ENCODE assay signal across 28 cellular contexts in genomic region chr7:50562126-50562525, GRCh38. TPM values are rescaled to one million over a fixed set of nuclear protein-coding genes. Genes with fewer than 3 reads are reported as not detected.
DNase-seq lines count a peak whose midpoint lies in the region; ATAC-seq, FAIRE-seq and TF ChIP-seq lines count a peak whose summit lies in the region.
"Had no signal": no experiment of that assay in that cellular context is flagged by ENCODE, and none has a peak within 500 bp of the region (broad histone marks: within the 10 kb centered on the region; RNA-seq: fewer than 3 reads in every experiment).

No MANE protein-coding gene starts in this region.

- H3K9me3 ChIP-seq in SK-N-SH (no peaks in the 10 kb centered on the region), neural progenitor cell (ENCODE audit: low read depth) (no peaks in the 10 kb centered on the region)
- H3K9me3 ChIP-seq: lower lobe of right lung, Peyer's patch, spleen had no signal

- TF ChIP-seq POLR2A in H54 (IDR thresholded peaks at IDR 0.05; ENCODE audit: low read depth, low read length): no peak

- POLR2A ChIA-PET in SK-N-SH (lab: Yijun Ruan, JAX): interaction anchor here (0.8 to 2.5 kb wide), 7 partner anchors 15 to 87 kb away, joined by 3 to 18 read pairs (median 6); no protein-coding TSS in a partner anchor

- 29% methylated on average over 3 of the region's 5 CpGs for WGBS in SK-N-SH (ENCODE audit: low lambda C conversion rate)

- H3K4me3 Mint-ChIP-seq in GM23338 (no peak overlapping the region), neural progenitor cell (no peak overlapping the region)
- H3K4me3 Mint-ChIP-seq: activated naive CD4-positive, alpha-beta T cell treated with anti-CD3 and anti-CD28 coated beads, Interleukin-2, amount 10 ng/mL, durations not matched to agents 7 days and 5 days had no signal

- H3K9me3 Mint-ChIP-seq in GM23338: no peaks in the 10 kb centered on the region
- peaks cover 5% of the 10 kb centered on the region for H3K9me3 Mint-ChIP-seq in neural progenitor cell
- H3K9me3 Mint-ChIP-seq: activated naive CD4-positive, alpha-beta T cell treated with anti-CD3 and anti-CD28 coated beads, Interleukin-2, amount 10 ng/mL, durations not matched to agents 7 days and 5 days had no signal

- H3K9ac ChIP-seq in SK-N-SH (no peak overlapping the region), neural progenitor cell (no peak overlapping the region)

- H3K27me3 ChIP-seq in GM23338 (ENCODE audit: insufficient read depth) (no peaks in the 10 kb centered on the region), SK-N-SH (ENCODE audit: insufficient read depth) (peaks cover 51% of the 10 kb centered on the region), neural progenitor cell (no peaks in the 10 kb centered on the region)
- H3K27me3 ChIP-seq: Peyer's patch had no signal

- peak; percentile 41 for TF ChIP-seq RAD21 in SK-N-SH (IDR thresholded peaks at IDR 0.05; ENCODE audit: low read length)

- H3K4me3 ChIP-seq in GM23338: no peak overlapping the region
- H3K4me3 ChIP-seq in SK-N-SH (ENCODE audit: low read depth in 2 of 2, low read length in 1 of 2): no peak overlapping the region
- no peak overlapping the region for H3K4me3 ChIP-seq in neural progenitor cell
- H3K4me3 ChIP-seq: dorsolateral prefrontal cortex, lower lobe of right lung, spleen had no signal

- H3K4me2 ChIP-seq in GM23338 (no peak overlapping the region), SK-N-SH (no peak overlapping the region), neural progenitor cell (no peak overlapping the region)

- H3K4me1 Mint-ChIP-seq in GM23338 (peaks cover 4% of the 10 kb centered on the region; the same call in 2 of the 3 replicates), neural progenitor cell (peaks cover 38% of the 10 kb centered on the region)
- H3K4me1 Mint-ChIP-seq: activated naive CD4-positive, alpha-beta T cell treated with anti-CD3 and anti-CD28 coated beads, Interleukin-2, amount 10 ng/mL, durations not matched to agents 7 days and 5 days had no signal

- H3K27me3 Mint-ChIP-seq in GM23338 (ENCODE audit: insufficient read depth, low read depth, poor library complexity): peaks cover 3% of the 10 kb centered on the region
- peaks cover 3% of the 10 kb centered on the region for H3K27me3 Mint-ChIP-seq in neural progenitor cell (ENCODE audit: insufficient read depth, low read depth)

- H3K79me2 ChIP-seq in GM23338 (replicated peaks; ENCODE audit: insufficient read depth) (no peaks in the 10 kb centered on the region), SK-N-SH (ENCODE audit: insufficient read depth) (no peaks in the 10 kb centered on the region), neural progenitor cell (ENCODE audit: low read depth) (no peaks in the 10 kb centered on the region)

- H2AFZ ChIP-seq in GM23338 (peak overlapping the region; percentile 85), SK-N-SH (ENCODE audit: low read depth) (no peak overlapping the region), neural progenitor cell (replicated peaks) (peak overlapping the region; percentile 17)

- H3K36me3 ChIP-seq in GM23338 (ENCODE audit: insufficient read depth): no peaks in the 10 kb centered on the region
- no peaks in the 10 kb centered on the region for H3K36me3 ChIP-seq in SK-N-SH (replicated peaks in 1 of 2; ENCODE audit: control insufficient read depth in 1 of 2, insufficient read depth in 2 of 2, low read length in 1 of 2)
- H3K36me3 ChIP-seq in neural progenitor cell: no peaks in the 10 kb centered on the region
- H3K36me3 ChIP-seq: lower lobe of right lung, Peyer's patch, spleen had no signal

- CTCF ChIA-PET in SK-N-SH (lab: Yijun Ruan, JAX): interaction anchor here (0.6 to 5.1 kb wide), 27 partner anchors 10 to 144 kb away, joined by 3 to 43 read pairs (median 4); no protein-coding TSS in a partner anchor

- peak in 1 of 2 experiments; percentile 31; a peak in 2 of 4 replicates for TF ChIP-seq CTCF in GM23338 (conservative IDR thresholded peaks at IDR 0.05; ENCODE audit: low read depth in 2 of 2)
- TF ChIP-seq CTCF in SK-N-SH (IDR thresholded peaks at IDR 0.05): no peak
- peak; percentile 16 for TF ChIP-seq CTCF in neural progenitor cell (IDR thresholded peaks at IDR 0.05)

- DNase-seq in DMS 273 (lab: John Stamatoyannopoulos, UW; ENCODE audit: unreplicated experiment) (peak; percentile 64), DMS 273 treated with DMSO at 0.1 percent for 48 hours (lab: John Stamatoyannopoulos, UW) (no peak), GM23338 (ENCODE audit: low spot score) (peak; percentile 44), SK-N-SH (no peak), neural progenitor cell (ENCODE audit: low spot score) (peak; percentile 51), OCI-M2 (lab: John Stamatoyannopoulos, UW; ENCODE audit: unreplicated experiment) (no peak), H54 (ENCODE audit: insufficient read length, low spot score) (no peak), UCSD-AML1 (lab: John Stamatoyannopoulos, UW; ENCODE audit: unreplicated experiment) (no peak)
- DNase-seq: activated CD8-positive, alpha-beta memory T cell treated with anti-CD3 and anti-CD28 coated beads for 24 hours; activated naive CD4-positive, alpha-beta T cell treated with anti-CD3 and anti-CD28 coated beads, Interleukin-2, amount 10 ng/mL, durations not matched to agents 7 days and 5 days; activated T-cell treated with anti-CD3 and anti-CD28 coated beads, Interleukin-2, amount 50 U/mL, for 48 hours; AML-193; anterior cingulate cortex; dorsolateral prefrontal cortex; foreskin fibroblast; lower lobe of right lung; MM.1S; NCI-H187; NCI-H774; Peyer's patch; spleen; stimulated activated CD4-positive, alpha-beta T cell treated with anti-CD3 and anti-CD28 coated beads, Interleukin-4, amount 100 ng/mL, for 4 hours; T-helper 9 cell had no signal

- TF ChIP-seq EP300 in SK-N-SH (IDR thresholded peaks at IDR 0.05; ENCODE audit: borderline replicate concordance in 1 of 2, low read depth in 1 of 2, low read length in 1 of 2): no peak

- no peak overlapping the region for H3K27ac Mint-ChIP-seq in GM23338
- H3K27ac Mint-ChIP-seq in neural progenitor cell: no peak overlapping the region
- H3K27ac Mint-ChIP-seq: activated naive CD4-positive, alpha-beta T cell treated with anti-CD3 and anti-CD28 coated beads, Interleukin-2, amount 10 ng/mL, durations not matched to agents 7 days and 5 days had no signal

- H4K20me1 ChIP-seq in GM23338 (replicated peaks; ENCODE audit: insufficient read depth) (no peaks in the 10 kb centered on the region), SK-N-SH (ENCODE audit: insufficient read depth) (no peaks in the 10 kb centered on the region), neural progenitor cell (ENCODE audit: low read depth) (no peaks in the 10 kb centered on the region)

- no peaks in the 10 kb centered on the region for H3K36me3 Mint-ChIP-seq in GM23338 (ENCODE audit: low read depth)
- H3K36me3 Mint-ChIP-seq in neural progenitor cell: no peaks in the 10 kb centered on the region
- H3K36me3 Mint-ChIP-seq: activated naive CD4-positive, alpha-beta T cell treated with anti-CD3 and anti-CD28 coated beads, Interleukin-2, amount 10 ng/mL, durations not matched to agents 7 days and 5 days had no signal

- H3F3A ChIP-seq in GM23338 (replicated peaks; ENCODE audit: low read depth) (no peaks in the 10 kb centered on the region), SK-N-SH (replicated peaks; ENCODE audit: insufficient read depth) (no peaks in the 10 kb centered on the region), neural progenitor cell (ENCODE audit: low read depth) (peaks cover 2% of the 10 kb centered on the region)

- H3K4me1 ChIP-seq in GM23338 (ENCODE audit: insufficient read depth) (no peaks in the 10 kb centered on the region), SK-N-SH (ENCODE audit: control insufficient read depth in 1 of 2, insufficient read depth in 2 of 2, low read depth in 1 of 2, low read length in 1 of 2) (peaks cover 0 to 65% of the 10 kb centered on the region in 2 experiments; a peak in 2 of 4 replicates), neural progenitor cell (peaks cover 7% of the 10 kb centered on the region)
- H3K4me1 ChIP-seq: spleen had no signal

- H3K27ac ChIP-seq in GM23338 (ENCODE audit: low read depth): no peak overlapping the region
- peak overlapping the region in 1 of 2 experiments; percentile 99; a peak in 2 of 4 replicates for H3K27ac ChIP-seq in SK-N-SH (ENCODE audit: low read depth in 2 of 2, low read length in 1 of 2)
- H3K27ac ChIP-seq in neural progenitor cell: no peak overlapping the region
- H3K27ac ChIP-seq: 22Rv1, dorsolateral prefrontal cortex, lower lobe of right lung, Peyer's patch, spleen had no signal

- peak; percentile 69 for ATAC-seq in GM23338
- ATAC-seq: activated CD4-positive, CD25-positive, alpha-beta regulatory T cell treated with anti-CD3 and anti-CD28 coated beads, Interleukin-2, amount 50 U/mL, for 24 hours had no signal

- FAIRE-seq in H54 (lab: Jason Lieb, UNC): no peak
- FAIRE-seq: islet of Langerhans had no signal

- no peaks in the 10 kb centered on the region for H3K9me2 ChIP-seq in GM23338 (ENCODE audit: insufficient read depth)
- no peaks in the 10 kb centered on the region for H3K9me2 ChIP-seq in SK-N-SH

TF ChIP-seq in SK-N-SH, 30 proteins besides CTCF, POLR2A, EP300 and RAD21:
- no peak for TF ChIP-seq GATA2 (CRISPR knock-in tag; IDR thresholded peaks at IDR 0.05)
- no peak for TF ChIP-seq PBX3 (IDR thresholded peaks at IDR 0.05)
- TF ChIP-seq MXI1 (IDR thresholded peaks at IDR 0.05; ENCODE audit: low read depth, low read length): peak; percentile 13; the same call in 1 of the 2 replicates
TF ChIP-seq in SK-N-SH: peak in this region for 1.

RNA-seq across cellular contexts. Expression of gene DDC, which starts 3.1 kb away (rescaled TPM):
- total RNA-seq in GM23338 (2014; rRNA removed; shearing (Covaris generic)): not detected in 2 replicates
- polyA plus RNA-seq in GM23338 (2016; fragmentation: Nextera tagmentation; extraction: Ambion mirVana) (not detected in 2 replicates), SK-N-SH (2012; rRNA removed) (1.8 and 5.4 TPM in 2 replicates)
- 5.0 and 9.3 TPM in 2 replicates for polyA plus RNA-seq in SK-N-SH (2012; cell fraction: cytosol; rRNA removed)
- polyA plus RNA-seq in SK-N-SH (2012; cell fraction: nucleus; rRNA removed): 2.0 and 2.3 TPM in 2 replicates
- not detected in 2 replicates for total RNA-seq in neural progenitor cell (ENCODE audit: low replicate concordance)
- total RNA-seq: cardiac septum, ureter had no signal

Comparison
In these comparisons a context has a peak if more than half of its experiments do, and no peak if none do; other contexts are left out.
1. DNase-seq: peak in DMS 273 (single experiment), GM23338 (single experiment) and neural progenitor cell (single experiment); none in DMS 273 treated with DMSO at 0.1 percent for 48 hours (single experiment), SK-N-SH (single experiment), OCI-M2 (single experiment), H54 (single experiment) and UCSD-AML1 (single experiment).